In the genomic region with DNA sequence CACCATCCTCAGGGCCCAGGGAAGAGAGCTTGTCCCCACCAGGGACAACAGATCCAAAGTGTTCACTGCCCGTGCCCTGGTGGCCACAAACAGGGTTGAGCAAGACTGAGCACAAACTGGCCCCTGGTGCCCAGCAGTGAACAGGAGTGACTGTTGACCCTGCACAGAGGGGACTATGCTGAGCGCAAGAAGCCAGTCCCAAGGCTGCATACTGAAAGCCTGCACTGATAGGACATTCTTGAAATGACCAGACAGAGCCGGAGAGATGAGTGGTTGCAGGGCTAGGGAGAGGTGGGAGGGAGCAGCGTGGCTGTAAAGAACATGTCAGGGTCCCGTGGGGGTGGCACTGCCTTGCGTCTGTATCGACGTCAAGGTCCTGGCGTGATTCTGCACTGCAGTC, we compare ENCODE assay signal across 31 cellular contexts. TPM values are rescaled to one million over a fixed set of nuclear protein-coding genes. Genes with fewer than 3 reads are reported as not detected.
DNase-seq lines count a peak whose midpoint lies in the region; ATAC-seq, FAIRE-seq and TF ChIP-seq lines count a peak whose summit lies in the region.
"Had no signal": no experiment of that assay in that cellular context is flagged by ENCODE, and none has a peak within 500 bp of the region (broad histone marks: within the 10 kb centered on the region; RNA-seq: fewer than 3 reads in every experiment).

No MANE protein-coding gene starts in this region.

- H3K27ac ChIP-seq in GM23338 (ENCODE audit: low read depth) (no peak overlapping the region), HepG2 (ENCODE audit: extremely low read length, insufficient read depth, low read length) (no peak overlapping the region)
- H3K27ac ChIP-seq: foreskin keratinocyte, heart right ventricle, tibial artery had no signal

- no peak for TF ChIP-seq CTCF in BE2C (IDR thresholded peaks at IDR 0.05; ENCODE audit: low read depth, low read length)
- TF ChIP-seq CTCF in GM23338 (conservative IDR thresholded peaks at IDR 0.05; ENCODE audit: low read depth in 2 of 2): no peak
- no peak for TF ChIP-seq CTCF in HepG2 (CRISPR knock-in tag; IDR thresholded peaks at IDR 0.05)

- WGBS in HepG2 (ENCODE audit: low lambda C conversion rate): 3% methylated on average over 9 of the region's 9 CpGs

- no TSS peak for BruUV-seq in HepG2 (replicated peaks; lab: Mats Ljungman, UMichigan)

- DNase-seq in BE2C (peak; percentile 60), GM23338 (ENCODE audit: low spot score) (no peak), adipocyte (ENCODE audit: low read depth) (no peak), HepG2 (ENCODE audit: low spot score) (no peak), NCI-H510A treated with DMSO at 0.1 percent for 48 hours (lab: John Stamatoyannopoulos, UW) (no peak), NCI-H2107 (lab: John Stamatoyannopoulos, UW) (no peak), LoVo (ENCODE audit: low spot score) (no peak)
- DNase-seq: ACHN; activated effector memory CD4-positive, alpha-beta T cell treated with Interleukin-2 at 50 U/mL for 16 hours; activated naive CD8-positive, alpha-beta T cell treated with anti-CD3 and anti-CD28 coated beads, Interleukin-2, amount 10 ng/mL, durations not matched to agents 7 days and 5 days; caudate nucleus; DMS153; effector memory CD8-positive, alpha-beta T cell; erythroblast; foreskin keratinocyte; HCEC 1CT; heart right ventricle; naive thymus-derived CD8-positive, alpha-beta T cell; NCI-H1092 treated with DMSO at 0.1 percent for 48 hours; NCI-H187 treated with DMSO at 0.1 percent for 48 hours; NCI-H526; occipital lobe; Right ventricle myocardium superior; stimulated activated CD4-positive, alpha-beta T cell treated with anti-CD3 and anti-CD28 coated beads, Interleukin-4, amount 100 ng/mL, for 1 hour; tibial artery had no signal

- peaks cover 22% of the 10 kb centered on the region for H3K4me1 Mint-ChIP-seq in GM23338

- H3K36me3 ChIP-seq in BE2C (no peaks in the 10 kb centered on the region), GM23338 (ENCODE audit: insufficient read depth) (no peaks in the 10 kb centered on the region), adipocyte (ENCODE audit: control insufficient read depth, insufficient read depth, low read length, severe bottlenecking) (no peaks in the 10 kb centered on the region), HepG2 (replicated peaks in 1 of 2; ENCODE audit: control insufficient read depth in 1 of 2, insufficient read depth in 2 of 2, low read length in 2 of 2) (no peaks in the 10 kb centered on the region)
- H3K36me3 ChIP-seq: heart right ventricle, tibial artery had no signal

- no peaks in the 10 kb centered on the region for H3K9me3 Mint-ChIP-seq in GM23338
- H3K9me3 Mint-ChIP-seq: activated naive CD8-positive, alpha-beta T cell treated with anti-CD3 and anti-CD28 coated beads, Interleukin-2, amount 10 ng/mL, durations not matched to agents 7 days and 5 days; effector memory CD8-positive, alpha-beta T cell; naive thymus-derived CD8-positive, alpha-beta T cell had no signal

- H3K27me3 Mint-ChIP-seq in GM23338 (ENCODE audit: insufficient read depth, low read depth, poor library complexity): peaks cover 17% of the 10 kb centered on the region

- POLR2A ChIA-PET in HepG2 (lab: Yijun Ruan, JAX): no interaction called here

- H3K36me3 Mint-ChIP-seq in GM23338 (ENCODE audit: low read depth): no peaks in the 10 kb centered on the region
- H3K36me3 Mint-ChIP-seq: activated naive CD8-positive, alpha-beta T cell treated with anti-CD3 and anti-CD28 coated beads, Interleukin-2, amount 10 ng/mL, durations not matched to agents 7 days and 5 days; naive thymus-derived CD8-positive, alpha-beta T cell had no signal

- peak overlapping the region; percentile 11 for H3K9ac ChIP-seq in adipocyte (ENCODE audit: low read length)
- no peak overlapping the region for H3K9ac ChIP-seq in HepG2 (ENCODE audit: insufficient read depth, low read depth, low read length)

- no peak for TF ChIP-seq RAD21 in HepG2 (CRISPR knock-in tag; IDR thresholded peaks at IDR 0.05)

- H3K9me2 ChIP-seq in GM23338 (ENCODE audit: insufficient read depth): no peaks in the 10 kb centered on the region

- H3K27me3 ChIP-seq in BE2C (no peaks in the 10 kb centered on the region), GM23338 (ENCODE audit: insufficient read depth) (no peaks in the 10 kb centered on the region), adipocyte (replicated peaks; ENCODE audit: control insufficient read depth, insufficient read depth, low read length) (peaks cover 8% of the 10 kb centered on the region), HepG2 (ENCODE audit: control insufficient read depth in 1 of 2, insufficient read depth in 2 of 2, low read length in 2 of 2) (peaks cover 22 to 56% of the 10 kb centered on the region in 2 experiments)
- H3K27me3 ChIP-seq: foreskin keratinocyte had no signal

- no peak overlapping the region for H3K4me3 Mint-ChIP-seq in GM23338
- H3K4me3 Mint-ChIP-seq: activated naive CD8-positive, alpha-beta T cell treated with anti-CD3 and anti-CD28 coated beads, Interleukin-2, amount 10 ng/mL, durations not matched to agents 7 days and 5 days had no signal

- in situ Hi-C loops in HepG2 (cut with HindIII; ENCODE audit: extremely low pct_ligation_motif_present, low pct_unique_long_range_greater_than_20kb): no loop called here

- TF ChIP-seq EP300 in HepG2 (IDR thresholded peaks at IDR 0.05; ENCODE audit: low read depth in 2 of 2, low read length in 2 of 2): no peak
- no peak for TF ChIP-seq EP300 in HepG2 (CRISPR knock-in tag; IDR thresholded peaks at IDR 0.05; ENCODE audit: borderline replicate concordance)

- H3K4me3 ChIP-seq in BE2C (ENCODE audit: low read depth, low read length) (no peak overlapping the region), GM23338 (no peak overlapping the region), adipocyte (ENCODE audit: low read length) (no peak overlapping the region), HepG2 (replicated peaks in 1 of 3; ENCODE audit: insufficient read depth in 1 of 3, low read depth in 2 of 3, low read length in 3 of 3) (no peak overlapping the region)
- H3K4me3 ChIP-seq: heart right ventricle, lung, tibial artery had no signal

- intact Hi-C loops in HepG2 (cut with micrococcal nuclease; ENCODE audit: unreplicated experiment): no loop called here

- H3K9me3 ChIP-seq in BE2C (no peaks in the 10 kb centered on the region), adipocyte (ENCODE audit: control insufficient read depth, low read length) (no peaks in the 10 kb centered on the region), HepG2 (ENCODE audit: low read length) (no peaks in the 10 kb centered on the region)
- H3K9me3 ChIP-seq: heart right ventricle, tibial artery had no signal

- FAIRE-seq in HepG2 (lab: Jason Lieb, UNC): no peak
- FAIRE-seq: G401.6 had no signal

- no peak for TF ChIP-seq POLR2A in HepG2 (IDR thresholded peaks at IDR 0.05; ENCODE audit: insufficient read depth in 1 of 2, low read depth in 2 of 2, low read length in 2 of 2)

- H3K4me2 ChIP-seq in GM23338: no peak overlapping the region
- no peak overlapping the region for H3K4me2 ChIP-seq in HepG2 (ENCODE audit: low read depth, low read length)

- H3K27ac Mint-ChIP-seq in GM23338: peak overlapping the region; percentile 78
- H3K27ac Mint-ChIP-seq: activated naive CD8-positive, alpha-beta T cell treated with anti-CD3 and anti-CD28 coated beads, Interleukin-2, amount 10 ng/mL, durations not matched to agents 7 days and 5 days; effector memory CD8-positive, alpha-beta T cell had no signal

- H3K4me1 ChIP-seq in BE2C (peaks cover 9% of the 10 kb centered on the region; the same call in 1 of the 2 replicates), GM23338 (ENCODE audit: insufficient read depth) (peaks cover 12% of the 10 kb centered on the region; the same call in 1 of the 2 replicates), adipocyte (ENCODE audit: control insufficient read depth, insufficient read depth, low read length) (peaks cover 8% of the 10 kb centered on the region), HepG2 (ENCODE audit: insufficient read depth, low read length) (peaks cover 13% of the 10 kb centered on the region; the same call in 1 of the 2 replicates)

- H3K79me2 ChIP-seq in GM23338 (replicated peaks; ENCODE audit: insufficient read depth): no peaks in the 10 kb centered on the region
- H3K79me2 ChIP-seq in HepG2 (ENCODE audit: insufficient read depth, low read length): no peaks in the 10 kb centered on the region

- H4K20me1 ChIP-seq in GM23338 (replicated peaks; ENCODE audit: insufficient read depth): no peaks in the 10 kb centered on the region
- no peaks in the 10 kb centered on the region for H4K20me1 ChIP-seq in HepG2 (ENCODE audit: insufficient read depth, low read length)

- no peak for ATAC-seq in GM23338
- peak; percentile 25 for ATAC-seq in HepG2
- ATAC-seq: effector memory CD8-positive, alpha-beta T cell; foreskin keratinocyte; heart right ventricle; naive thymus-derived CD8-positive, alpha-beta T cell had no signal

- H2AFZ ChIP-seq in GM23338 (no peak overlapping the region), HepG2 (ENCODE audit: low read length) (no peak overlapping the region)

- CTCF ChIA-PET in HepG2 (lab: Yijun Ruan, JAX; ENCODE audit: low intra/inter-chr PET ratio, low total read pairs): no interaction called here

- peaks cover 11% of the 10 kb centered on the region; the same call in 1 of the 2 replicates for H3F3A ChIP-seq in GM23338 (replicated peaks; ENCODE audit: low read depth)

RNA-seq across cellular contexts. Expression of gene FNDC11, which starts 2.9 kb away (rescaled TPM):
- not detected for polyA plus RNA-seq in BE2C (2012; ENCODE audit: insufficient read depth, insufficient read length, low read depth)
- total RNA-seq in GM23338 (2014; rRNA removed; shearing (Covaris generic)): 5.3 and 6.5 TPM in 2 replicates
- 3.4 and 3.5 TPM in 2 replicates for polyA plus RNA-seq in GM23338 (2016; fragmentation: Nextera tagmentation; extraction: Ambion mirVana)
- not detected in 2 replicates for total RNA-seq in HepG2 (2016; rRNA removed; fragmentation: Illumina TruSeq; extraction: Trizol)
- total RNA-seq in HepG2 (2016; cell fraction: cytosol; rRNA removed; fragmentation: Illumina TruSeq; extraction: Trizol; ENCODE audit: low read depth): not detected in 2 replicates
- not detected in 2 replicates for total RNA-seq in HepG2 (2016; cell fraction: insoluble cytoplasmic fraction; rRNA removed; fragmentation: Illumina TruSeq; extraction: Trizol)
- not detected in 2 replicates for total RNA-seq in HepG2 (2016; cell fraction: membrane; rRNA removed; fragmentation: Illumina TruSeq; extraction: Trizol)
- total RNA-seq in HepG2 (2016; cell fraction: nucleus; rRNA removed; fragmentation: Illumina TruSeq; extraction: Trizol): not detected in 2 replicates
- 0.07 and 0.13 TPM in 2 replicates for polyA plus RNA-seq in HepG2 (2011; rRNA removed)
- 0.19 and 0.23 TPM in 2 replicates for polyA plus RNA-seq in HepG2 (2011; cell fraction: cytosol; rRNA removed)
- polyA plus RNA-seq in HepG2 (2011; cell fraction: nucleus; rRNA removed): 0.45 and 0.48 TPM in 2 replicates
- 0.05 TPM in 1 of 2 replicates, not detected in the other for polyA plus RNA-seq in HepG2 (2012)
- polyA plus RNA-seq in HepG2 (2016; cell fraction: cytosol; fragmentation: Illumina TruSeq; extraction: Trizol; ENCODE audit: low read depth): not detected in 2 replicates
- polyA plus RNA-seq in HepG2 (2016; cell fraction: insoluble cytoplasmic fraction; fragmentation: Illumina TruSeq; extraction: Trizol; ENCODE audit: low read depth): not detected in 2 replicates
- not detected in 2 replicates for polyA plus RNA-seq in HepG2 (2016; cell fraction: membrane; fragmentation: Illumina TruSeq; extraction: Trizol; ENCODE audit: low read depth)
- not detected in 2 replicates for polyA plus RNA-seq in HepG2 (2016; cell fraction: nucleus; fragmentation: Illumina TruSeq; extraction: Trizol; ENCODE audit: insufficient read depth, low read depth)
- polyA minus RNA-seq in HepG2 (2011; rRNA and poly(A)+ RNA removed; ENCODE audit: low replicate concordance): 0.10 and 0.84 TPM in 2 replicates
- polyA minus RNA-seq in HepG2 (2011; cell fraction: cytosol; rRNA and poly(A)+ RNA removed): not detected in 2 replicates
- polyA minus RNA-seq in HepG2 (2011; cell fraction: nucleus; rRNA and poly(A)+ RNA removed): not detected in 2 replicates

RNA-seq across cellular contexts. Expression of gene SRMS, which starts 3.5 kb away (rescaled TPM):
- not detected for polyA plus RNA-seq in BE2C (2012; ENCODE audit: insufficient read depth, insufficient read length, low read depth)
- 0.50 and 0.59 TPM in 2 replicates for total RNA-seq in GM23338 (2014; rRNA removed; shearing (Covaris generic))
- polyA plus RNA-seq in GM23338 (2016; fragmentation: Nextera tagmentation; extraction: Ambion mirVana): 0.23 TPM in 1 of 2 replicates, not detected in the other
- not detected in 2 replicates for total RNA-seq in HepG2 (2016; rRNA removed; fragmentation: Illumina TruSeq; extraction: Trizol)
- not detected in 2 replicates for total RNA-seq in HepG2 (2016; cell fraction: cytosol; rRNA removed; fragmentation: Illumina TruSeq; extraction: Trizol; ENCODE audit: low read depth)
- total RNA-seq in HepG2 (2016; cell fraction: insoluble cytoplasmic fraction; rRNA removed; fragmentation: Illumina TruSeq; extraction: Trizol): not detected in 2 replicates
- not detected in 2 replicates for total RNA-seq in HepG2 (2016; cell fraction: membrane; rRNA removed; fragmentation: Illumina TruSeq; extraction: Trizol)
- total RNA-seq in HepG2 (2016; cell fraction: nucleus; rRNA removed; fragmentation: Illumina TruSeq; extraction: Trizol): not detected in 2 replicates
- polyA plus RNA-seq in HepG2 (2011; rRNA removed): 0.09 TPM in 1 of 2 replicates, not detected in the other
- polyA plus RNA-seq in HepG2 (2011; cell fraction: cytosol; rRNA removed): not detected in 2 replicates
- 0.10 and 0.37 TPM in 2 replicates for polyA plus RNA-seq in HepG2 (2011; cell fraction: nucleus; rRNA removed)
- 0.17 TPM in 1 of 2 replicates, not detected in the other for polyA plus RNA-seq in HepG2 (2012)
- polyA plus RNA-seq in HepG2 (2016; cell fraction: cytosol; fragmentation: Illumina TruSeq; extraction: Trizol; ENCODE audit: low read depth): not detected in 2 replicates
- polyA plus RNA-seq in HepG2 (2016; cell fraction: insoluble cytoplasmic fraction; fragmentation: Illumina TruSeq; extraction: Trizol; ENCODE audit: low read depth): not detected in 2 replicates
- polyA plus RNA-seq in HepG2 (2016; cell fraction: membrane; fragmentation: Illumina TruSeq; extraction: Trizol; ENCODE audit: low read depth): not detected in 2 replicates
- not detected in 2 replicates for polyA plus RNA-seq in HepG2 (2016; cell fraction: nucleus; fragmentation: Illumina TruSeq; extraction: Trizol; ENCODE audit: insufficient read depth, low read depth)
- 0.28 TPM in 1 of 2 replicates, not detected in the other for polyA minus RNA-seq in HepG2 (2011; rRNA and poly(A)+ RNA removed; ENCODE audit: low replicate concordance)
- not detected in 2 replicates for polyA minus RNA-seq in HepG2 (2011; cell fraction: cytosol; rRNA and poly(A)+ RNA removed)
- not detected in 2 replicates for polyA minus RNA-seq in HepG2 (2011; cell fraction: nucleus; rRNA and poly(A)+ RNA removed)
- total RNA-seq: activated CD8-positive, alpha-beta memory T cell treated with anti-CD3 and anti-CD28 coated beads for 36 hours; activated naive CD8-positive, alpha-beta T cell treated with anti-CD3 and anti-CD28 coated beads, Interleukin-2, amount 10 ng/mL, durations not matched to agents 7 days and 5 days; heart right ventricle; lung; mononuclear cell; naive thymus-derived CD8-positive, alpha-beta T cell; occipital lobe; pulmonary artery endothelial cell; Right ventricle myocardium superior had no signal
- polyA plus RNA-seq: BJ; heart right ventricle; naive thymus-derived CD8-positive, alpha-beta T cell had no signal

RNA-seq across cellular contexts. Expression of gene PTK6, which starts 13.9 kb away (rescaled TPM):
- polyA plus RNA-seq in BE2C (2012; ENCODE audit: insufficient read depth, insufficient read length, low read depth): 1.2 TPM
- 0.28 TPM in 1 of 2 replicates, not detected in the other for total RNA-seq in GM23338 (2014; rRNA removed; shearing (Covaris generic))
- polyA plus RNA-seq in GM23338 (2016; fragmentation: Nextera tagmentation; extraction: Ambion mirVana) (0.07 TPM in 1 of 2 replicates, not detected in the other), HepG2 (2011; rRNA removed) (0.07 and 0.08 TPM in 2 replicates)
- total RNA-seq in HepG2 (2016; rRNA removed; fragmentation: Illumina TruSeq; extraction: Trizol): not detected in 2 replicates
- total RNA-seq in HepG2 (2016; cell fraction: cytosol; rRNA removed; fragmentation: Illumina TruSeq; extraction: Trizol; ENCODE audit: low read depth): not detected in 2 replicates
- not detected in 2 replicates for total RNA-seq in HepG2 (2016; cell fraction: insoluble cytoplasmic fraction; rRNA removed; fragmentation: Illumina TruSeq; extraction: Trizol)
- total RNA-seq in HepG2 (2016; cell fraction: membrane; rRNA removed; fragmentation: Illumina TruSeq; extraction: Trizol): not detected in 2 replicates
- total RNA-seq in HepG2 (2016; cell fraction: nucleus; rRNA removed; fragmentation: Illumina TruSeq; extraction: Trizol): not detected in 2 replicates
- polyA plus RNA-seq in HepG2 (2011; cell fraction: cytosol; rRNA removed): 0.05 and 0.08 TPM in 2 replicates
- polyA plus RNA-seq in HepG2 (2011; cell fraction: nucleus; rRNA removed): 0.27 and 0.42 TPM in 2 replicates
- 0.09 and 0.11 TPM in 2 replicates for polyA plus RNA-seq in HepG2 (2012)
- polyA plus RNA-seq in HepG2 (2016; cell fraction: cytosol; fragmentation: Illumina TruSeq; extraction: Trizol; ENCODE audit: low read depth): not detected in 2 replicates
- polyA plus RNA-seq in HepG2 (2016; cell fraction: insoluble cytoplasmic fraction; fragmentation: Illumina TruSeq; extraction: Trizol; ENCODE audit: low read depth): not detected in 2 replicates
- polyA plus RNA-seq in HepG2 (2016; cell fraction: membrane; fragmentation: Illumina TruSeq; extraction: Trizol; ENCODE audit: low read depth): not detected in 2 replicates
- not detected in 2 replicates for polyA plus RNA-seq in HepG2 (2016; cell fraction: nucleus; fragmentation: Illumina TruSeq; extraction: Trizol; ENCODE audit: insufficient read depth, low read depth)
- polyA minus RNA-seq in HepG2 (2011; rRNA and poly(A)+ RNA removed; ENCODE audit: low replicate concordance): 0.18 and 9.4 TPM in 2 replicates
- polyA minus RNA-seq in HepG2 (2011; cell fraction: cytosol; rRNA and poly(A)+ RNA removed): not detected in 2 replicates
- polyA minus RNA-seq in HepG2 (2011; cell fraction: nucleus; rRNA and poly(A)+ RNA removed): 0.12 and 0.13 TPM in 2 replicates

RNA-seq across cellular contexts. Expression of gene HELZ2, which starts 23.0 kb away (rescaled TPM):
- 7.6 TPM for polyA plus RNA-seq in BE2C (2012; ENCODE audit: insufficient read depth, insufficient read length, low read depth)
- 39.6 and 48.9 TPM in 2 replicates for total RNA-seq in GM23338 (2014; rRNA removed; shearing (Covaris generic))
- polyA plus RNA-seq in GM23338 (2016; fragmentation: Nextera tagmentation; extraction: Ambion mirVana) (4.6 and 5.2 TPM in 2 replicates), HepG2 (2011; rRNA removed) (9.6 and 16.1 TPM in 2 replicates)
- total RNA-seq in HepG2 (2016; rRNA removed; fragmentation: Illumina TruSeq; extraction: Trizol): 8.4 and 10.1 TPM in 2 replicates
- total RNA-seq in HepG2 (2016; cell fraction: cytosol; rRNA removed; fragmentation: Illumina TruSeq; extraction: Trizol; ENCODE audit: low read depth): 1.7 and 2.1 TPM in 2 replicates
- 6.8 and 10.0 TPM in 2 replicates for total RNA-seq in HepG2 (2016; cell fraction: insoluble cytoplasmic fraction; rRNA removed; fragmentation: Illumina TruSeq; extraction: Trizol)
- 2.8 and 4.3 TPM in 2 replicates for total RNA-seq in HepG2 (2016; cell fraction: membrane; rRNA removed; fragmentation: Illumina TruSeq; extraction: Trizol)
- total RNA-seq in HepG2 (2016; cell fraction: nucleus; rRNA removed; fragmentation: Illumina TruSeq; extraction: Trizol): 12.8 and 18.4 TPM in 2 replicates
- polyA plus RNA-seq in HepG2 (2011; cell fraction: cytosol; rRNA removed): 4.5 and 6.0 TPM in 2 replicates
- polyA plus RNA-seq in HepG2 (2011; cell fraction: nucleus; rRNA removed): 39.6 and 48.2 TPM in 2 replicates
- polyA plus RNA-seq in HepG2 (2012): 12.3 and 14.4 TPM in 2 replicates
- polyA plus RNA-seq in HepG2 (2016; cell fraction: cytosol; fragmentation: Illumina TruSeq; extraction: Trizol; ENCODE audit: low read depth): 0.26 and 0.46 TPM in 2 replicates
- polyA plus RNA-seq in HepG2 (2016; cell fraction: insoluble cytoplasmic fraction; fragmentation: Illumina TruSeq; extraction: Trizol; ENCODE audit: low read depth): 5.2 and 6.9 TPM in 2 replicates
- polyA plus RNA-seq in HepG2 (2016; cell fraction: membrane; fragmentation: Illumina TruSeq; extraction: Trizol; ENCODE audit: low read depth): 0.43 and 0.84 TPM in 2 replicates
- 17.4 and 18.8 TPM in 2 replicates for polyA plus RNA-seq in HepG2 (2016; cell fraction: nucleus; fragmentation: Illumina TruSeq; extraction: Trizol; ENCODE audit: insufficient read depth, low read depth)
- 33.2 and 74.9 TPM in 2 replicates for polyA minus RNA-seq in HepG2 (2011; rRNA and poly(A)+ RNA removed; ENCODE audit: low replicate concordance)
- polyA minus RNA-seq in HepG2 (2011; cell fraction: cytosol; rRNA and poly(A)+ RNA removed): 41.7 and 42.0 TPM in 2 replicates
- 35.3 and 47.0 TPM in 2 replicates for polyA minus RNA-seq in HepG2 (2011; cell fraction: nucleus; rRNA and poly(A)+ RNA removed)

RNA-seq across cellular contexts. Expression of gene PPDPF, which starts 30.5 kb away (rescaled TPM):
- polyA plus RNA-seq in BE2C (2012; ENCODE audit: insufficient read depth, insufficient read length, low read depth): 447 TPM
- 117 and 141 TPM in 2 replicates for total RNA-seq in GM23338 (2014; rRNA removed; shearing (Covaris generic))
- polyA plus RNA-seq in GM23338 (2016; fragmentation: Nextera tagmentation; extraction: Ambion mirVana) (83.9 and 92.9 TPM in 2 replicates), HepG2 (2011; rRNA removed) (1.8 and 2.2 TPM in 2 replicates)
- 6.0 and 7.0 TPM in 2 replicates for total RNA-seq in HepG2 (2016; rRNA removed; fragmentation: Illumina TruSeq; extraction: Trizol)
- 21.9 and 23.8 TPM in 2 replicates for total RNA-seq in HepG2 (2016; cell fraction: cytosol; rRNA removed; fragmentation: Illumina TruSeq; extraction: Trizol; ENCODE audit: low read depth)
- 4.3 and 5.4 TPM in 2 replicates for total RNA-seq in HepG2 (2016; cell fraction: insoluble cytoplasmic fraction; rRNA removed; fragmentation: Illumina TruSeq; extraction: Trizol)
- total RNA-seq in HepG2 (2016; cell fraction: membrane; rRNA removed; fragmentation: Illumina TruSeq; extraction: Trizol): 16.4 and 22.5 TPM in 2 replicates
- total RNA-seq in HepG2 (2016; cell fraction: nucleus; rRNA removed; fragmentation: Illumina TruSeq; extraction: Trizol): 5.4 and 6.2 TPM in 2 replicates
- polyA plus RNA-seq in HepG2 (2011; cell fraction: cytosol; rRNA removed): 2.4 and 6.2 TPM in 2 replicates
- polyA plus RNA-seq in HepG2 (2011; cell fraction: nucleus; rRNA removed): 6.3 and 9.5 TPM in 2 replicates
- 12.0 and 18.6 TPM in 2 replicates for polyA plus RNA-seq in HepG2 (2012)
- polyA plus RNA-seq in HepG2 (2016; cell fraction: cytosol; fragmentation: Illumina TruSeq; extraction: Trizol; ENCODE audit: low read depth): 606 and 718 TPM in 2 replicates
- 42.4 and 57.7 TPM in 2 replicates for polyA plus RNA-seq in HepG2 (2016; cell fraction: insoluble cytoplasmic fraction; fragmentation: Illumina TruSeq; extraction: Trizol; ENCODE audit: low read depth)
- 288 and 295 TPM in 2 replicates for polyA plus RNA-seq in HepG2 (2016; cell fraction: membrane; fragmentation: Illumina TruSeq; extraction: Trizol; ENCODE audit: low read depth)
- 40.1 and 40.2 TPM in 2 replicates for polyA plus RNA-seq in HepG2 (2016; cell fraction: nucleus; fragmentation: Illumina TruSeq; extraction: Trizol; ENCODE audit: insufficient read depth, low read depth)
- 8.4 and 13.9 TPM in 2 replicates for polyA minus RNA-seq in HepG2 (2011; rRNA and poly(A)+ RNA removed; ENCODE audit: low replicate concordance)
- polyA minus RNA-seq in HepG2 (2011; cell fraction: cytosol; rRNA and poly(A)+ RNA removed): 15.8 and 39.4 TPM in 2 replicates
- polyA minus RNA-seq in HepG2 (2011; cell fraction: nucleus; rRNA and poly(A)+ RNA removed): 4.5 and 4.8 TPM in 2 replicates
